In the genomic region with DNA sequence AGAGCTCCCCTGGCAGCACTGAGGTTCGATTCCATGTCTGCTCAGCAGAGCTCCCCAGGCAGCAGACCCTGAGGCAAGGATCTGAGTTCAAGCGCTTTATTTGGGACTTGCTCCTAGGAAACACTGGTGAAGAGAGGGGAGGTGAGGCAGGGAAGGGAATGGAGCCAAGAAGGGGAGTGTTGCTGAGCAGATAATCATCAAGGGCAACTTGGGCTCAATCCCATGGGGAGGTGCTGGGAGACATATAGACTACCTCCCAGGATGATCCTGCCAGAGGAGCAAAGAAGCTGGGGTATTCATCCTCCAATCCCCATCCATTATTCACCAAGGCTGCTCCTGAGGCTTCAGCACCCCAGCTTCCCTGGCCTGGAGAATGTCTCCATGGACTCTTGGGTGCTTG, we compare ENCODE assay signal across 28 cellular contexts. TPM values are rescaled to one million over a fixed set of nuclear protein-coding genes. Genes with fewer than 3 reads are reported as not detected.
"Had no signal": no experiment of that assay in that cellular context is flagged by ENCODE, and none has a peak within 500 bp of the region (broad histone marks: within the 10 kb centered on the region; RNA-seq: fewer than 3 reads in every experiment).

No MANE protein-coding gene starts in this region.

- H3K4me2 ChIP-seq: neural progenitor cell had no signal

- DNase-seq: naive thymus-derived CD8-positive, alpha-beta T cell; nephron progenitor cell; nucleus accumbens; ovary; posterior cingulate gyrus; psoas muscle; right cardiac atrium; right lobe of liver; sigmoid colon; small intestine; stimulated activated CD4-positive, alpha-beta T cell treated with anti-CD3 and anti-CD28 coated beads, Interleukin-15, amount 100 ng/mL, for 24 hours; stimulated activated CD4-positive, alpha-beta T cell treated with anti-CD3 and anti-CD28 coated beads, Interleukin-2, amount 100 ng/mL, for 24 hours; stimulated activated CD4-positive, alpha-beta T cell treated with anti-CD3 and anti-CD28 coated beads, Interleukin-2, amount 100 ng/mL, for 48 hours; stimulated activated CD4-positive, alpha-beta T cell treated with anti-CD3 and anti-CD28 coated beads, Interleukin-4, amount 100 ng/mL, for 24 hours; stimulated activated naive B cell treated with anti-CD40 and anti-IgM and Interleukin-4, amounts not matched to agents 10 μg/mL and 1 μg/mL and 100 μg/mL, for 72 hours; stimulated activated naive CD4-positive, alpha-beta T cell treated with Interleukin-2 at 50 U/mL for 16 hours; stomach; thyroid gland; trophoblast cell; upper lobe of left lung had no signal

- ATAC-seq: naive thymus-derived CD8-positive, alpha-beta T cell; natural killer cell treated with Interleukin-12 subunit alpha and Interleukin-12 subunit beta and Interleukin-15 and Interleukin-18, amount 100 ng/mL, for 72 hours; psoas muscle; right cardiac atrium; right lobe of liver; stimulated activated effector memory CD8-positive, alpha-beta T cell treated with anti-CD3 and anti-CD28 coated beads, Interleukin-12 subunit alpha, Interleukin-12 subunit beta, amount 100 ng/mL, for 72 hours; stimulated activated naive B cell treated with anti-CD40 and anti-IgM and Interleukin-4, amounts not matched to agents 10 μg/mL and 1 μg/mL and 100 μg/mL, for 72 hours had no signal

- H2AFZ ChIP-seq: neural progenitor cell, parathyroid adenoma had no signal

- H3K36me3 ChIP-seq: neural progenitor cell, neutrophil, ovary, right lobe of liver, sigmoid colon, stomach, thoracic aorta, thyroid gland, tibial nerve, upper lobe of left lung, vagina had no signal

- H3K27me3 ChIP-seq: neural progenitor cell, ovary, right lobe of liver, thyroid gland, tibial nerve, upper lobe of left lung, vagina had no signal

- H3K4me1 ChIP-seq: parathyroid adenoma, psoas muscle, right lobe of liver, thyroid gland had no signal

- H3K27ac ChIP-seq: neural progenitor cell, neutrophil, ovary, parathyroid adenoma, psoas muscle, right lobe of liver, sigmoid colon, stomach, thoracic aorta, thyroid gland, upper lobe of left lung, vagina had no signal

- H3K9me3 ChIP-seq: neutrophil, ovary, psoas muscle, right lobe of liver, sigmoid colon, stomach, thoracic aorta, thyroid gland, tibial nerve, upper lobe of left lung, vagina had no signal

- H3K4me3 ChIP-seq: neural progenitor cell, ovary, psoas muscle, right lobe of liver, sigmoid colon, stomach, thoracic aorta, thyroid gland, tibial nerve, upper lobe of left lung, vagina had no signal

- H3K9ac ChIP-seq: neural progenitor cell, parathyroid adenoma had no signal

RNA-seq across cellular contexts. Expression of a gene that starts 47.0 kb away (rescaled TPM):
- polyA plus RNA-seq: naive thymus-derived CD8-positive, alpha-beta T cell had no signal
